In the genomic region with DNA sequence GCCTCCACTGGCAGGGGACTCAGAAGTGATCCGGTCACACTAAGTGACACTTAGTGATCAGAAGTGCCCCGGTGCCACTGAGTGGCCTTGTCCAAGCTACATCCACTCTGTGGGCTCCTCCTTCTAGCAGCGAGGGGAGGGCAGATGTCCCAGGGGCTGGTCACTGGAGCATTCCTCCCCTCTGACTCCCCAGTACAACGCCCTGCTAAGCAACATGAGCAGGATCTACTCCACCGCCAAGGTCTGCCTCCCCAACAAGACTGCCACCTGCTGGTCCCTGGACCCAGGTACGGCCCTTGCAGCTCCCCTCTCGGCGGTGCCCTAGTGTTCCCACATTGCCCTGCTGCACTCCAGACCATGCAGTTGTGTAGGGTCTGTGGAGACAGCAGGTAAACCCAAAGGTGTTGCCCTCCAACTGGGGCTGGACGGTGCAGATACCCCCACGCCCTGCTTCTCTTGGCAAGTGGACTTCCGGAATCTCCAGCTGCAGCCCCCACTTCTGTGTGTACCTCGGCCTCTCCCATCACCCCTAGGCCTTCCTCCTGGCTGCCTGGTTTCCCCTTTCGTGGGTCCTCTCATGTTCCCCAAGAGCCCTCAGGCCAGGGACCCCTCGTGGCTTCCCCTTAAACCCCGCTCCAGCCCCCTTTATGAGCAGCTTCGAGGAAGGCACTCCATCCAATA, we compare ENCODE assay signal across 8 cellular contexts. TPM values are rescaled to one million over a fixed set of nuclear protein-coding genes. Genes with fewer than 3 reads are reported as not detected.
DNase-seq lines count a peak whose midpoint lies in the region; ATAC-seq and TF ChIP-seq lines count a peak whose summit lies in the region.

No MANE protein-coding gene starts in this region.

- peak in 54 of 56 donors; percentile 25 to 72 (median 58) for TF ChIP-seq CTCF in dorsolateral prefrontal cortex (IDR thresholded peaks at IDR 0.05 in 54 of 56, conservative IDR thresholded peaks at IDR 0.05 in 2 of 56; ENCODE audit: low read depth in 1 of 56, partially characterized antibody in 56 of 56)
- TF ChIP-seq CTCF in lower lobe of right lung (IDR thresholded peaks at IDR 0.05): peak; percentile 82

- H3K4me1 ChIP-seq in lower lobe of right lung: peaks cover 59% of the 10 kb centered on the region

- peak; percentile 4 to 53 (median 46) for DNase-seq in NCI-H1417 (lab: John Stamatoyannopoulos, UW)
- no peak for DNase-seq in NCI-H1417 treated with DMSO at 0.1 percent for 48 hours (lab: John Stamatoyannopoulos, UW)
- DNase-seq in NCI-H524 treated with DMSO at 0.1 percent for 48 hours (lab: John Stamatoyannopoulos, UW): peak; percentile 18
- peak; percentile 79 for DNase-seq in activated CD4-positive, alpha-beta T cell treated with anti-CD3 and anti-CD28 coated beads, Interleukin-2, amount 50 U/mL, for 1 hour
- peak in 7 of 10 donors; percentile 17 to 67 (median 55) for DNase-seq in dorsolateral prefrontal cortex
- peak; percentile 83 for DNase-seq in lower lobe of right lung
- DNase-seq in stimulated activated CD4-positive, alpha-beta T cell treated with anti-CD3 and anti-CD28 coated beads, TNF-alpha, amount 100 ng/mL, for 48 hours (ENCODE audit: low read depth in 3 of 3): peak; percentile 56 to 74 (median 61)

- no peaks in the 10 kb centered on the region for H3K9me3 ChIP-seq in lower lobe of right lung

- H3K27me3 ChIP-seq in dorsolateral prefrontal cortex (peaks cover 0 to 28% (median 0%) of the 10 kb centered on the region in 45 donors), lower lobe of right lung (ENCODE audit: low read depth) (peaks cover 25% of the 10 kb centered on the region)

- peaks cover 10% of the 10 kb centered on the region for H3K36me3 ChIP-seq in lower lobe of right lung

- intact Hi-C loops in dorsolateral prefrontal cortex (cut with DNase I): loop anchor here (1.0 to 5.0 kb wide), 2 partner anchors 42 to 54 kb away; no protein-coding TSS in a partner anchor
- intact Hi-C loops in lower lobe of right lung (cut with DNase I): no loop called here

- peak; percentile 61 for ATAC-seq in HG03045 (IDR thresholded peaks at IDR 0.05; ENCODE audit: unreplicated experiment)
- ATAC-seq in lower lobe of right lung: peak; percentile 87

- H3K27ac ChIP-seq in dorsolateral prefrontal cortex (no peak overlapping the region), lower lobe of right lung (peak overlapping the region; percentile 32)

- H3K4me3 ChIP-seq in dorsolateral prefrontal cortex: peak overlapping the region in 1 of 59 donors; percentile 2
- peak overlapping the region; percentile 61 for H3K4me3 ChIP-seq in lower lobe of right lung

RNA-seq across cellular contexts. Expression of gene ACE, which starts 2.1 kb away (rescaled TPM):
- total RNA-seq in dorsolateral prefrontal cortex (10 to 100 TPM in 92 of 120 experiments, 1 to 10 TPM in 28; 4.2 to 23.0 (median 12.1) TPM), lower lobe of right lung (90.7 TPM)

RNA-seq across cellular contexts. Expression of gene CYB561, which starts 32.8 kb away (rescaled TPM):
- total RNA-seq in dorsolateral prefrontal cortex (10 to 100 TPM; 11.4 to 81.5 (median 46.1) TPM), lower lobe of right lung (49.9 TPM)

RNA-seq across cellular contexts. Expression of gene KCNH6, which starts 44.2 kb away (rescaled TPM):
- total RNA-seq in dorsolateral prefrontal cortex: 1 to 10 TPM in 51 of 120 experiments, under 1 TPM in 69; 0.28 to 1.8 (median 0.97) TPM
- total RNA-seq in lower lobe of right lung: 0.27 TPM
